13 cellular contexts compared by ENCODE assay signal in the genomic region with DNA sequence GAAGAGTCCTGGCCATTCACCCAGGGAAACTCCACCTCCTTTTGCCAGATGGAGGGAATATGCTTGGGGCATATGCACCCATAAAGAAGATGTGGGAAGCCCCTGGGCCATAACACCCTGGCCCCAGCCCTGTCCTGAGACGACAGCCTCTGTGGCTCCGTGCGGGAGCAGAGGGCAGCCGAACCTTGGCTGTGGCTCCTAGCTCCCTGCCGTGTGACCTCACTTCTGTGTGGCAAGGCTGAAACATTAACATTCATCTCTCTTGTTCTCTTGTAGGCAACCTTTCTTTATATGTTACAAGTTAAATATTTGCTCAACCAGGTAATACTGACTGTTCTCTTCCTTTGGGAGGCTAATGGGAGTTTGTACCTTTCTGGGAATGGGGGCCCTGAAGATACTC. TPM values are rescaled to one million over a fixed set of nuclear protein-coding genes. Genes with fewer than 3 reads are reported as not detected.
"Had no signal": no experiment of that assay in that cellular context is flagged by ENCODE, and none has a peak within 500 bp of the region (broad histone marks: within the 10 kb centered on the region; RNA-seq: fewer than 3 reads in every experiment).

No MANE protein-coding gene starts in this region.

- H3K9me3 Mint-ChIP-seq: activated naive CD8-positive, alpha-beta T cell treated with anti-CD3 and anti-CD28 coated beads, Interleukin-2, amount 10 ng/mL, durations not matched to agents 7 days and 5 days had no signal

- H3K27ac Mint-ChIP-seq: activated naive CD8-positive, alpha-beta T cell treated with anti-CD3 and anti-CD28 coated beads, Interleukin-2, amount 10 ng/mL, durations not matched to agents 7 days and 5 days had no signal

- H3K36me3 ChIP-seq: esophagus muscularis mucosa had no signal

- H3K4me3 ChIP-seq: esophagus muscularis mucosa had no signal

- H3K9me3 ChIP-seq: esophagus muscularis mucosa had no signal

- H3K36me3 Mint-ChIP-seq: activated naive CD8-positive, alpha-beta T cell treated with anti-CD3 and anti-CD28 coated beads, Interleukin-2, amount 10 ng/mL, durations not matched to agents 7 days and 5 days; naive B cell had no signal

- H3K27me3 ChIP-seq: esophagus muscularis mucosa had no signal

- DNase-seq: activated CD4-positive, alpha-beta T cell treated with anti-CD3 and anti-CD28 coated beads, Interleukin-2, amount 50 U/mL, for 1 hour; activated CD4-positive, CD25-positive, alpha-beta regulatory T cell; activated naive CD4-positive, alpha-beta T cell; activated naive CD8-positive, alpha-beta T cell treated with anti-CD3 and anti-CD28 coated beads, Interleukin-2, amount 10 ng/mL, durations not matched to agents 7 days and 5 days; hippocampal formation; kidney glomerular epithelial cell; mammary epithelial cell; naive B cell; stimulated activated CD4-positive, alpha-beta T cell treated with anti-CD3 and anti-CD28 coated beads, Interleukin-4, amount 100 ng/mL, for 4 hours; stimulated activated CD8-positive, alpha-beta memory T cell treated with anti-CD3 and anti-CD28 coated beads, Interleukin-4, amount 100 ng/mL, for 48 hours; stimulated activated naive CD4-positive, alpha-beta T cell treated with Interleukin-2 at 50 U/mL for 16 hours; substantia nigra had no signal

- H3K4me3 Mint-ChIP-seq: activated naive CD8-positive, alpha-beta T cell treated with anti-CD3 and anti-CD28 coated beads, Interleukin-2, amount 10 ng/mL, durations not matched to agents 7 days and 5 days; naive B cell had no signal

- H3K4me1 Mint-ChIP-seq: activated naive CD8-positive, alpha-beta T cell treated with anti-CD3 and anti-CD28 coated beads, Interleukin-2, amount 10 ng/mL, durations not matched to agents 7 days and 5 days had no signal

- H3K27ac ChIP-seq: esophagus muscularis mucosa had no signal

RNA-seq across cellular contexts. Expression of a gene that starts 17.5 kb away (rescaled TPM):
- total RNA-seq: activated naive CD8-positive, alpha-beta T cell treated with anti-CD3 and anti-CD28 coated beads, Interleukin-2, amount 10 ng/mL, durations not matched to agents 7 days and 5 days had no signal
